In genomic region chr19:53999694-54000093, GRCh38 we compare ENCODE assay signal across 32 cellular contexts. TPM values are rescaled to one million over a fixed set of nuclear protein-coding genes. Genes with fewer than 3 reads are reported as not detected.
"Had no signal": no experiment of that assay in that cellular context is flagged by ENCODE, and none has a peak within 500 bp of the region (broad histone marks: within the 10 kb centered on the region; RNA-seq: fewer than 3 reads in every experiment).

No MANE protein-coding gene starts in this region.

- FAIRE-seq: pancreas had no signal

- ATAC-seq: mucosa of descending colon; naive thymus-derived CD4-positive, alpha-beta T cell; pancreas; right cardiac atrium; sciatic nerve; stimulated activated naive B cell treated with anti-CD40 and anti-IgM and Interleukin-4, amounts not matched to agents 10 μg/mL and 1 μg/mL and 100 μg/mL, for 72 hours; stimulated activated naive CD8-positive, alpha-beta T cell treated with anti-CD3 and anti-CD28 coated beads, Interleukin-15, Interleukin-2, amounts not matched to agents 100 U/mL and 50 U/mL, for 24 hours had no signal

- DNase-seq: hypothalamus; islet precursor cell; left ventricle myocardium inferior; mesendoderm; midbrain; mucosa of descending colon; naive thymus-derived CD4-positive, alpha-beta T cell; nucleus accumbens; pancreas; posterior cingulate gyrus; retina; right cardiac atrium; stimulated activated CD4-positive, alpha-beta T cell treated with anti-CD3 and anti-CD28 coated beads, Interleukin-12 subunit alpha, Interleukin-12 subunit beta, amount 100 ng/mL, for 4 hours; stimulated activated CD4-positive, alpha-beta T cell treated with anti-CD3 and anti-CD28 coated beads, Interleukin-15, amount 100 ng/mL, for 24 hours; stimulated activated CD4-positive, alpha-beta T cell treated with anti-CD3 and anti-CD28 coated beads, Interleukin-2, amount 100 ng/mL, for 24 hours; stimulated activated CD4-positive, alpha-beta T cell treated with anti-CD3 and anti-CD28 coated beads, Interleukin-4, amount 100 ng/mL, for 1 hour; stimulated activated naive B cell treated with anti-CD40 and anti-IgM and Interleukin-4, amounts not matched to agents 10 μg/mL and 1 μg/mL and 100 μg/mL, for 72 hours; stimulated activated naive CD8-positive, alpha-beta T cell treated with anti-CD3 and anti-CD28 coated beads, Interleukin-15, Interleukin-2, amounts not matched to agents 100 U/mL and 50 U/mL, for 24 hours; stomach; testis; thyroid gland; transverse colon; upper lobe of left lung had no signal

- H3K27me3 ChIP-seq: testis, thyroid gland, vagina had no signal

- H3K27ac ChIP-seq: left ventricle myocardium inferior, pancreas, prostate gland, skin epidermis, stomach, testis, thyroid gland, transverse colon, upper lobe of left lung, vagina had no signal

- H3K36me3 ChIP-seq: left ventricle myocardium inferior, pancreas, prostate gland, stomach, thyroid gland, transverse colon, upper lobe of left lung, vagina had no signal

- H3K9me3 ChIP-seq: left ventricle myocardium inferior, mucosa of descending colon, pancreas, prostate gland, stomach, testis, thyroid gland, transverse colon, upper lobe of left lung, vagina had no signal

- H3K4me1 ChIP-seq: left ventricle myocardium inferior, pancreas, prostate gland, stomach, testis, thyroid gland, transverse colon, upper lobe of left lung, vagina had no signal

- H3K4me3 ChIP-seq: left ventricle myocardium inferior, lung, mucosa of descending colon, pancreas, prostate gland, skin epidermis, stomach, testis, thyroid gland, transverse colon, upper lobe of left lung, vagina had no signal

RNA-seq across cellular contexts. Expression of gene CACNG6, which starts 8.3 kb away (rescaled TPM):
- total RNA-seq: kidney epithelial cell, left ventricle myocardium inferior, lower leg skin, mucosa of descending colon, pancreas, right cardiac atrium, sciatic nerve, thyroid gland, transverse colon, vagina had no signal
- polyA plus RNA-seq: naive thymus-derived CD4-positive, alpha-beta T cell; pancreas; right cardiac atrium; urinary bladder had no signal

RNA-seq across cellular contexts. Expression of gene CACNG8, which starts 37.0 kb away (rescaled TPM):
- total RNA-seq: osteoblast, thyroid gland, transverse colon, vagina had no signal
- polyA plus RNA-seq: naive thymus-derived CD4-positive, alpha-beta T cell had no signal
